ENCODE assay signal across 2 cellular contexts in genomic region chr5:9295466-9295801, GRCh38.
TF ChIP-seq lines count a peak whose summit lies in the region.

No MANE protein-coding gene starts in this region.

TF ChIP-seq in H1, 55 proteins besides CTCF, POLR2A, EP300 and RAD21:
- TF ChIP-seq RFX5 (IDR thresholded peaks at IDR 0.05; ENCODE audit: borderline replicate concordance, low read depth, low read length) (no peak), MAX (IDR thresholded peaks at IDR 0.05) (0 out of 2 replicates have a peak, but pooled peaks have one; percentile 10), TEAD4 (IDR thresholded peaks at IDR 0.05; ENCODE audit: low read depth, low read length) (0 out of 2 replicates have a peak, but pooled peaks have one; percentile 5), RBBP5 (IDR thresholded peaks at IDR 0.05; ENCODE audit: borderline replicate concordance, low read depth, low read length) (0 out of 2 replicates have a peak, but pooled peaks have one; percentile 44)

TF ChIP-seq in HepG2, 621 proteins besides CTCF, POLR2A, EP300 and RAD21:
- TF ChIP-seq DPF2 (CRISPR knock-in tag; IDR thresholded peaks at IDR 0.05; ENCODE audit: borderline replicate concordance, low read depth) (no peak), HNF4A (CRISPR knock-in tag; IDR thresholded peaks at IDR 0.05) (no peak)
